ENCODE assay signal across 8 cellular contexts in the genomic region with DNA sequence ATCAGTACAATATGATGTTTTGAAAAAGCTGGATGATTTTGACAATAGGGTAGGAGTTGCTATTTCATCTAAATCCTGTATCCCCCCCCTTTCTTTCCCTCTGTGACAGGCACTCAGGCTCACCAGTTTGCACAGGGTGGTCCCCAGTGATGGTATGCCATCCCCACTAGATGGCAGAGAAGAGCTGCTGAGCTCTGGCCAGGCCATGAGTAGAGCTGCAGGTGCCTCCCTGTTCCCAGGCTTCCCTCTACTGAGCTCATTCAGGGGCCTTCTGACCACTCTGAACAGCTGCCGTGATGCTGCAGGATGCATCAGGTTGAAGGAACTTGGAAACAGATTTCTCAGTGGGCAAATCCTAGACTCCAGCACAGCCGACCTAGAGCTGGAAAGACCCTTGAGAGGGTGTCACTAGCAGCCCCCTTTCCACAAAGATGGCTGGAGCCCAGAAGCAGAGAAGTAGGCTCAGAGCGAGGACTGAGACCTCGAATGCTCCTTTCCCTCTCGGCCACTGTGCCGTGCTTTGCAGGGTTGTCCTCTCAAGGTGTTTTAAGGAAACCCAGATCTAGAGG. TPM values are rescaled to one million over a fixed set of nuclear protein-coding genes. Genes with fewer than 3 reads are reported as not detected.
DNase-seq lines count a peak whose midpoint lies in the region; ATAC-seq lines count a peak whose summit lies in the region.

No MANE protein-coding gene starts in this region.

- peaks cover 17% of the 10 kb centered on the region for H3K36me3 Mint-ChIP-seq in activated CD4-positive, alpha-beta T cell treated with anti-CD3 and anti-CD28 coated beads, Interleukin-2, amount 10 ng/mL, durations not matched to agents 24 days and 14 days (ENCODE audit: low read depth)
- peaks cover 14% of the 10 kb centered on the region for H3K36me3 Mint-ChIP-seq in memory B cell

- no peak overlapping the region for H3K27ac Mint-ChIP-seq in activated CD4-positive, alpha-beta T cell treated with anti-CD3 and anti-CD28 coated beads, Interleukin-2, amount 10 ng/mL, durations not matched to agents 24 days and 14 days
- no peak overlapping the region for H3K27ac Mint-ChIP-seq in memory B cell

- intact Hi-C loops in activated CD4-positive, alpha-beta T cell treated with anti-CD3 and anti-CD28 coated beads, Interleukin-2, amount 10 ng/mL, durations not matched to agents 24 days and 14 days (cut with micrococcal nuclease) = no loop called here

- peaks cover 2% of the 10 kb centered on the region for H3K4me1 Mint-ChIP-seq in activated CD4-positive, alpha-beta T cell treated with anti-CD3 and anti-CD28 coated beads, Interleukin-2, amount 10 ng/mL, durations not matched to agents 24 days and 14 days
- peaks cover 9% of the 10 kb centered on the region for H3K4me1 Mint-ChIP-seq in memory B cell

- H3K4me3 Mint-ChIP-seq in activated CD4-positive, alpha-beta T cell treated with anti-CD3 and anti-CD28 coated beads, Interleukin-2, amount 10 ng/mL, durations not matched to agents 24 days and 14 days = no peak overlapping the region
- no peak overlapping the region for H3K4me3 Mint-ChIP-seq in memory B cell

- no peaks in the 10 kb centered on the region for H3K9me3 Mint-ChIP-seq in activated CD4-positive, alpha-beta T cell treated with anti-CD3 and anti-CD28 coated beads, Interleukin-2, amount 10 ng/mL, durations not matched to agents 24 days and 14 days
- H3K9me3 Mint-ChIP-seq in memory B cell = no peaks in the 10 kb centered on the region

- peak; percentile 74 for ATAC-seq in GM18861 (IDR thresholded peaks at IDR 0.05; ENCODE audit: unreplicated experiment)
- peak; percentile 81 for ATAC-seq in HG03159 (IDR thresholded peaks at IDR 0.05; ENCODE audit: unreplicated experiment)
- ATAC-seq in memory B cell (ENCODE audit: low read depth) = peak; percentile 99

- H3K27me3 Mint-ChIP-seq in activated CD4-positive, alpha-beta T cell treated with anti-CD3 and anti-CD28 coated beads, Interleukin-2, amount 10 ng/mL, durations not matched to agents 24 days and 14 days = no peaks in the 10 kb centered on the region
- no peaks in the 10 kb centered on the region for H3K27me3 Mint-ChIP-seq in memory B cell

- DNase-seq in AG20443 (ENCODE audit: low spot score) = peak; percentile 89
- peak; percentile 9 for DNase-seq in NCI-H345 (lab: John Stamatoyannopoulos, UW)
- DNase-seq in activated CD4-positive, alpha-beta T cell treated with anti-CD3 and anti-CD28 coated beads, Interleukin-2, amount 10 ng/mL, durations not matched to agents 24 days and 14 days = peak; percentile 80
- DNase-seq in effector CD4-positive, alpha-beta T cell = peak; percentile 18
- peak; percentile 38 to 40 for DNase-seq in memory B cell (ENCODE audit: low spot score in 2 of 2)
- DNase-seq in stimulated activated naive CD4-positive, alpha-beta T cell (lab: John Stamatoyannopoulos, UW) = peak in 4 of 6 experiments; percentile 7 to 26 (median 21)

RNA-seq across cellular contexts. Expression of a gene that starts 45.1 kb away (rescaled TPM):
- total RNA-seq in activated CD4-positive, alpha-beta T cell treated with anti-CD3 and anti-CD28 coated beads, Interleukin-2, amount 10 ng/mL, durations not matched to agents 24 days and 14 days = 0.40 and 0.63 TPM in 2 replicates

RNA-seq across cellular contexts. Expression of a gene that starts 56.4 kb away (rescaled TPM):
- 40.8 and 50.7 TPM in 2 replicates for total RNA-seq in activated CD4-positive, alpha-beta T cell treated with anti-CD3 and anti-CD28 coated beads, Interleukin-2, amount 10 ng/mL, durations not matched to agents 24 days and 14 days

RNA-seq across cellular contexts. Expression of a gene that starts 56.6 kb away (rescaled TPM):
- total RNA-seq in activated CD4-positive, alpha-beta T cell treated with anti-CD3 and anti-CD28 coated beads, Interleukin-2, amount 10 ng/mL, durations not matched to agents 24 days and 14 days = 12.3 and 13.7 TPM in 2 replicates

Comparison
In these comparisons a context has a peak if more than half of its experiments do, and no peak if none do; other contexts are left out.
1. Peak in every context shown above with its lines: DNase-seq and ATAC-seq.
2. DNase-seq: peak in every context shown above with its lines; median percentile 89 in AG20443; 80 in activated CD4-positive, alpha-beta T cell treated with anti-CD3 and anti-CD28 coated beads, Interleukin-2, amount 10 ng/mL, durations not matched to agents 24 days and 14 days; 39 in memory B cell; 21 in stimulated activated naive CD4-positive, alpha-beta T cell; 18 in effector CD4-positive, alpha-beta T cell; 9 in NCI-H345.